Comparison of ENCODE assay signal across 12 cellular contexts in the genomic region with DNA sequence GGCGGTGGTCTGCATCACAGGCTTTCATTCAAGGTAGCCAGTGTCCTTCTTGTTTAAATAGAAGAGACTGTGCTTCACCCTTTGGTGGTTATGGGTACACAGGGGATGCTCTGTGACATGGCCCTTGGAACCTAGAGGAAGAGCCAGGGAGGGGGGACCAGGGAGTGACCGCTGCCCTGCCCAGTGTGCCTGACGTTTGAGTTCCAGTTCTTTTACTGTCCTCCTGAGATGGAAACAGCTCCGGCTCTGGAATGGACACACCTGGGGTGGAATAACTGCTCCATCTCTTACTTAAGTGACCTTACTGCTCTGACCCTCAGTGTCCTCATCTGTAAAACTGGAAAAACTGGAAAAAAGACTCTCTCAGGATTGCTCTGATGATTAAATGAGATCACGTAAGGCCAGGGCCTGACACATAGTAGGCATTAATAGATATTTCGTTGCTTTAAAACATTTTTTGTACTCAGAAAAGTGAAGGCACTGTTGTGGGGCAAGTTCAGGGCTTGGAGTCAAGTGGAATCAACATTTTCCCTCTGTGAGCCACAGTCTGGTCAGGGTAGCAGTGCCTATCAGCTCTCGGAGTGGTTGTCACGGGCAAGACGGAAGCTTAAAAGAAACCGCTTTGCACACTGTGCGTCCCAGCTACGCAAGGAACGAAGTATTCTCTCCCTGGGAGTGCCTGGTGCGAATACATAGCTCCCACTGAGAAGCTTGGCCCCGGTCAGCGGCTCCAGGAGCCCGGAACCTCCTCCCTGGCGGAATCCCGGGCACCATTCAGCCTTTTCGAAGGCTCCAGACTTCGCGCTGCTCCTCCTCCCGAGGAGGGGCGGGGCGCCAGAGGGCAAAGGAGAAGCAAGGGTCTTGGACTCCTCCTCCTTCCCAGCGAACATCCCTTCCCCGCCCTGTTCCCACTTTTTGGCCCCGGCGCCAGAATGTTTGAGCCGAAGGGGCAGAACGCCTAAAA. TPM values are rescaled to one million over a fixed set of nuclear protein-coding genes. Genes with fewer than 3 reads are reported as not detected.
DNase-seq lines count a peak whose midpoint lies in the region; ATAC-seq and TF ChIP-seq lines count a peak whose summit lies in the region.
"Had no signal": no experiment of that assay in that cellular context is flagged by ENCODE, and none has a peak within 500 bp of the region (broad histone marks: within the 10 kb centered on the region; RNA-seq: fewer than 3 reads in every experiment).

No MANE protein-coding gene starts in this region.

- no peak for TF ChIP-seq POLR2A in heart left ventricle (IDR thresholded peaks at IDR 0.05)

- 4 to 5% (median 4%) methylated on average over 27 to 31 of the region's 31 CpGs for WGBS in heart left ventricle, 4 donors

- H3K9ac ChIP-seq in subcutaneous abdominal adipose tissue (ENCODE audit: low read length in 5 of 5), result no peak overlapping the region

- ATAC-seq in heart left ventricle, result peak in 1 of 4 donors; percentile 32
- no peak for ATAC-seq in GM18502 (IDR thresholded peaks at IDR 0.05; ENCODE audit: poor library complexity, unreplicated experiment)

- intact Hi-C loops in heart left ventricle (cut with DNase I), result no loop called here
- intact Hi-C loops in PC-9 (cut with micrococcal nuclease; ENCODE audit: unreplicated experiment), result no loop called here

- H3K4me2 ChIP-seq in PC-9, result no peak overlapping the region

- no peaks in the 10 kb centered on the region for H3K79me2 ChIP-seq in PC-9 (ENCODE audit: low read depth)

- H3K27me3 ChIP-seq in heart left ventricle (peaks cover 41 to 91% (median 79%) of the 10 kb centered on the region in 9 donors), right atrium auricular region (peaks cover 41 to 48% of the 10 kb centered on the region in 2 donors), subcutaneous abdominal adipose tissue (ENCODE audit: control insufficient read depth in 5 of 5, insufficient read depth in 4 of 5, low read length in 5 of 5) (peaks cover 62 to 72% (median 62%) of the 10 kb centered on the region in 5 donors), PC-9 (ENCODE audit: insufficient read depth, low read depth) (peaks cover 40% of the 10 kb centered on the region)

- H3K4me3 ChIP-seq in heart left ventricle (peak overlapping the region in 9 of 12 donors; percentile 9 to 35 (median 15)), right atrium auricular region (peak overlapping the region in 1 of 2 donors; percentile 16), subcutaneous abdominal adipose tissue (ENCODE audit: low read depth in 1 of 5, low read length in 5 of 5) (peak overlapping the region; percentile 27 to 59 (median 50)), PC-9 (no peak overlapping the region)

- H3K36me3 ChIP-seq in heart left ventricle (no peaks in the 10 kb centered on the region), right atrium auricular region (no peaks in the 10 kb centered on the region), subcutaneous abdominal adipose tissue (ENCODE audit: control insufficient read depth in 5 of 5, insufficient read depth in 5 of 5, low read length in 5 of 5) (no peaks in the 10 kb centered on the region), PC-9 (ENCODE audit: low read depth) (no peaks in the 10 kb centered on the region)

- no peaks in the 10 kb centered on the region for H3F3A ChIP-seq in PC-9 (ENCODE audit: insufficient read depth, low read depth)

- H3K9me2 ChIP-seq in PC-9 (ENCODE audit: insufficient read depth), result no peaks in the 10 kb centered on the region

- POLR2A ChIA-PET in PC-9 (lab: Charles Lee; ENCODE audit: unreplicated experiment), result no interaction called here

- TF ChIP-seq CTCF in heart left ventricle (IDR thresholded peaks at IDR 0.05) (no peak), right atrium auricular region (IDR thresholded peaks at IDR 0.05) (no peak), PC-9 (conservative IDR thresholded peaks at IDR 0.05) (no peak)

- no peak overlapping the region for H3K27ac ChIP-seq in heart left ventricle
- H3K27ac ChIP-seq in right atrium auricular region, result no peak overlapping the region
- H3K27ac ChIP-seq in subcutaneous abdominal adipose tissue (ENCODE audit: low read depth, low read length), result no peak overlapping the region
- no peak overlapping the region for H3K27ac ChIP-seq in PC-9

- H4K20me1 ChIP-seq in PC-9 (ENCODE audit: insufficient read depth), result no peaks in the 10 kb centered on the region

- BruUV-seq in PC-9 (replicated peaks; lab: Mats Ljungman, UMichigan), result no TSS peak

- H3K4me1 ChIP-seq in heart left ventricle (peaks cover 0 to 27% (median 9%) of the 10 kb centered on the region in 12 donors), right atrium auricular region (peaks cover 0 to 23% of the 10 kb centered on the region in 2 donors), subcutaneous abdominal adipose tissue (ENCODE audit: control insufficient read depth in 5 of 5, insufficient read depth in 5 of 5, low read length in 5 of 5) (peaks cover 0 to 32% (median 22%) of the 10 kb centered on the region in 5 donors), PC-9 (replicated peaks; ENCODE audit: insufficient read depth) (no peaks in the 10 kb centered on the region)

- no peak for DNase-seq in heart left ventricle
- no peak for DNase-seq in right atrium auricular region (ENCODE audit: low spot score)
- DNase-seq in SK-N-DZ (ENCODE audit: low spot score), result peak; percentile 56
- peak; percentile 82 for DNase-seq in iPS-NIHi11 (ENCODE audit: low spot score)
- DNase-seq in NCI-H1694 (lab: John Stamatoyannopoulos, UW), result no peak
- DNase-seq in PC-9, result no peak
- DNase-seq: activated effector memory CD4-positive, alpha-beta T cell treated with anti-CD3 and anti-CD28 coated beads, Interleukin-2, amount 50 U/mL, for 16 hours; DND-41; T-helper 2 cell had no signal

- H3K9me3 ChIP-seq in heart left ventricle (no peaks in the 10 kb centered on the region), right atrium auricular region (no peaks in the 10 kb centered on the region), subcutaneous abdominal adipose tissue (ENCODE audit: control insufficient read depth in 5 of 5, low read length in 5 of 5) (peaks cover 0 to 3% (median 0%) of the 10 kb centered on the region in 5 donors), PC-9 (ENCODE audit: insufficient read depth, low read depth) (no peaks in the 10 kb centered on the region)

- H2AFZ ChIP-seq in PC-9, result no peak overlapping the region

- CTCF ChIA-PET in PC-9 (lab: Charles Lee), result no interaction called here

RNA-seq across cellular contexts. Expression of gene POU4F3, which starts 5.8 kb away (rescaled TPM):
- total RNA-seq in heart left ventricle (under 1 TPM in 1 of 9 donors, not detected in 8; 0.10 TPM), right atrium auricular region (not detected), PC-9 (2021) (0.23 TPM in 1 of 2 replicates, not detected in the other)
- under 1 TPM in 1 of 2 donors, not detected in 1; 0.04 TPM for polyA plus RNA-seq in heart left ventricle
- not detected in 2 replicates for polyA plus RNA-seq in SK-N-DZ (2014; cell fraction: cytosol; rRNA removed)
- not detected in 2 replicates for polyA plus RNA-seq in SK-N-DZ (2014; cell fraction: nucleus; rRNA removed)
- total RNA-seq: epithelial cell of proximal tubule had no signal

Comparison
In these comparisons a context has a peak if more than half of its experiments do, and no peak if none do; other contexts are left out.
1. DNase-seq: peak in SK-N-DZ (single experiment) and iPS-NIHi11 (single experiment); none in heart left ventricle (0 of 5), right atrium auricular region (single experiment), NCI-H1694 (single experiment) and PC-9 (0 of 2).